Comparison of ENCODE assay signal across 9 cellular contexts in the genomic region with DNA sequence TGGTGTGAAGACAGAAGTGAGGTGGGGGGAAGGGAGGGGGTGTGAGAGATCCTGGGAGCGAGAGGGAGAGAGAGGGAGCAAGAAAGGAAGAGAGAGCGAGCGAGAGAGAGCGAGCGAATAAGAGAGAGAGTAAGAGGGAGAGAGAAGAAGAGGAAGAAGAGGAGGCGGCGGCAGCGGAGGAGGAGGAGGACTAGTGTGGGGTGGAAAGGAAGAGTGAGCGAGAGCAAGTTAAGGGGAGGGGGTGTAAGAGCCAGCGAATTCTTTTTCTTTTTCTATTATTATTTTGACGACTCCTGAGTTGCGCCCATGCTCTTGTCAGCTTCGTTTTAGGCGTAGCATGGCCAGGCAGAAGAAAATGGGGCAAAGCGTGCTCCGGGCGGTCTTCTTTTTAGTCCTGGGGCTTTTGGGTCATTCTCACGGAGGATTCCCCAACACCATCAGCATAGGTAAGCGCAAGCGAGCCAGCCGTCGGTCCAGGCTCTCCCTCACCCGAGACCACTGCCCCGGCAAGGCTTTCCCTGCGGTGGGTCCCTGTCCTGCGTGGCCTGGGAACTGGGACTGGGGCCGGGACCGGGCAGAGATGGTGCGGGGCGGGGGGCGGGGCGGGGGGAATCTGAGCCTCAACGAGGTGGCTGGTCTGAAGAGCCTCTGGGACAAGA. TPM values are rescaled to one million over a fixed set of nuclear protein-coding genes. Genes with fewer than 3 reads are reported as not detected.
A peak's percentile ranks its signal among the peaks of the same experiment; 100 is the strongest.
DNase-seq lines count a peak whose midpoint lies in the region; ATAC-seq and TF ChIP-seq lines count a peak whose summit lies in the region.
"Had no signal": no experiment of that assay in that cellular context is flagged by ENCODE, and none has a peak within 500 bp of the region (broad histone marks: within the 10 kb centered on the region; RNA-seq: fewer than 3 reads in every experiment).

A gene (plus strand): TSS at position 80 of the 659 bp plus-strand sequence. CDS start 258 bp downstream, at position 338.

- TF ChIP-seq CTCF in left lung (IDR thresholded peaks at IDR 0.05) = no peak

- H3K27ac Mint-ChIP-seq in T-helper 1 cell treated with Interleukin-12 subunit alpha and Interleukin-12 subunit beta and Interleukin-4 antibody, amounts not matched to agents 30 μg/mL and 1 μg/mL, for 36 hours = no peak within 1 kb of the TSS

- H3K27ac ChIP-seq in caudate nucleus (ENCODE audit: low read depth, low read length) = peak within 1 kb of the TSS; percentile 50
- H3K27ac ChIP-seq in left lung = no peak within 1 kb of the TSS
- no peak within 1 kb of the TSS for H3K27ac ChIP-seq in temporal lobe (ENCODE audit: low read depth, low read length)
- H3K27ac ChIP-seq: A549 had no signal

- no peaks in the 10 kb centered on the region for H3K9me3 ChIP-seq in left lung
- H3K9me3 ChIP-seq: A549 had no signal

- no peaks in the 10 kb centered on the region for H3K9me3 Mint-ChIP-seq in T-helper 1 cell treated with Interleukin-12 subunit alpha and Interleukin-12 subunit beta and Interleukin-4 antibody, amounts not matched to agents 30 μg/mL and 1 μg/mL, for 36 hours

- DNase-seq in T-helper 1 cell (no peak), caudate nucleus (lab: John Stamatoyannopoulos, UW) (peak in 41 of 61 donors; percentile 1 to 55 (median 18)), left lung (no peak), NCI-H1417 treated with DMSO at 0.1 percent for 48 hours (lab: John Stamatoyannopoulos, UW) (no peak), mesenteric fat pad (ENCODE audit: low spot score) (no peak)

- H3K27me3 ChIP-seq in left lung = peaks cover 0 to 44% of the 10 kb centered on the region in 2 donors

- H3K36me3 ChIP-seq in left lung = no peaks in the 10 kb centered on the region

- ATAC-seq in left lung = peak; percentile 24
- no peak for ATAC-seq in GM18867 (IDR thresholded peaks at IDR 0.05; ENCODE audit: unreplicated experiment)
- ATAC-seq: A549 had no signal

- H3K36me3 Mint-ChIP-seq in T-helper 1 cell treated with Interleukin-12 subunit alpha and Interleukin-12 subunit beta and Interleukin-4 antibody, amounts not matched to agents 30 μg/mL and 1 μg/mL, for 36 hours (ENCODE audit: low read depth) = peaks cover 1% of the 10 kb centered on the region

- H3K27me3 Mint-ChIP-seq in T-helper 1 cell treated with Interleukin-12 subunit alpha and Interleukin-12 subunit beta and Interleukin-4 antibody, amounts not matched to agents 30 μg/mL and 1 μg/mL, for 36 hours (ENCODE audit: low read depth) = peaks cover 31% of the 10 kb centered on the region

- no peaks in the 10 kb centered on the region for H3K4me1 Mint-ChIP-seq in T-helper 1 cell treated with Interleukin-12 subunit alpha and Interleukin-12 subunit beta and Interleukin-4 antibody, amounts not matched to agents 30 μg/mL and 1 μg/mL, for 36 hours (ENCODE audit: low read depth)

- intact Hi-C loops in left lung (cut with DNase I) = no loop called here

- no peaks in the 10 kb centered on the region for H3K4me1 ChIP-seq in left lung
- H3K4me1 ChIP-seq: A549 had no signal

- peak within 1 kb of the TSS; percentile 63 for H3K4me3 Mint-ChIP-seq in T-helper 1 cell treated with Interleukin-12 subunit alpha and Interleukin-12 subunit beta and Interleukin-4 antibody, amounts not matched to agents 30 μg/mL and 1 μg/mL, for 36 hours

- no peak within 1 kb of the TSS for H3K4me3 ChIP-seq in left lung
- H3K4me3 ChIP-seq: A549 had no signal

RNA-seq across cellular contexts. Expression of the gene that starts here (rescaled TPM):
- total RNA-seq in left lung (under 1 TPM; 0.37 to 0.50 TPM), temporal lobe (57.3 TPM), mesenteric fat pad (0.71 TPM)

Comparison
In these comparisons a context has a peak if more than half of its experiments do, and no peak if none do; other contexts are left out.
1. RNA of the gene that starts here (total RNA-seq): 57.3 TPM in temporal lobe (single experiment); 0.71 TPM in mesenteric fat pad (single experiment) and 0.37 to 0.50 TPM in left lung; every median in the first group is over 10 times any median in the second.
2. Peak in ATAC-seq in left lung; RNA of the gene not detected or under 1 TPM.
3. DNase-seq: peak in caudate nucleus (41 of 61); none in T-helper 1 cell (0 of 5), left lung (0 of 2), NCI-H1417 treated with DMSO at 0.1 percent for 48 hours (single experiment) and mesenteric fat pad (single experiment).